Comparison of ENCODE assay signal across 1 cellular context in the genomic region with DNA sequence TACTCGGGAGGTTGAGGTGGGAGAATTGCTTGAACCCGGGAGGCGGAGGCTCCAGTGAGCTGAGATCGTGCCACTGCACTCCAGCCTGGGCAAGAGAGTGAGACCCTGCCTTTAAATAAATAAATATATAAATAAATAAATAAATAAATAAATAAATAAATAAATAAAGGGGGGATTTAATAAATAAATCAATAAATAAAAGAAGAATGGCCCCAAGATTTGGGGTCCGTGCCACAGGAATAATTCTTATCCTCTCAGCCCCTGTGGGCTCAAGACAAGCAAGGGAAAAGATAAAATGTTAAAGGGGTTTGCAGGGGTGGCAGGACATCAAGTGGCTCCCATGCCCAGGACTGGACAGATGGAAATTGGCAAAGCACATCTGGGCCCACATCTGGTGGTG.
TF ChIP-seq lines count a peak whose summit lies in the region.

No MANE protein-coding gene starts in this region.

TF ChIP-seq in HEK293, 187 proteins besides CTCF, POLR2A, EP300 and RAD21 (continued from another document and continues in another):
- TF ChIP-seq ZNF121 (tag by site-specific recombination; IDR thresholded peaks at IDR 0.05), result no peak
- TF ChIP-seq, protein P1, sequence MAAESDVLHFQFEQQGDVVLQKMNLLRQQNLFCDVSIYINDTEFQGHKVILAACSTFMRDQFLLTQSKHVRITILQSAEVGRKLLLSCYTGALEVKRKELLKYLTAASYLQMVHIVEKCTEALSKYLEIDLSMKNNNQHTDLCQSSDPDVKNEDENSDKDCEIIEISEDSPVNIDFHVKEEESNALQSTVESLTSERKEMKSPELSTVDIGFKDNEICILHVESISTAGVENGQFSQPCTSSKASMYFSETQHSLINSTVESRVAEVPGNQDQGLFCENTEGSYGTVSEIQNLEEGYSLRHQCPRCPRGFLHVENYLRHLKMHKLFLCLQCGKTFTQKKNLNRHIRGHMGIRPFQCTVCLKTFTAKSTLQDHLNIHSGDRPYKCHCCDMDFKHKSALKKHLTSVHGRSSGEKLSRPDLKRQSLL (tag by site-specific recombination; IDR thresholded peaks at IDR 0.05), result no peak
- no peak for TF ChIP-seq KLF17 (tag by site-specific recombination; IDR thresholded peaks at IDR 0.05)
- no peak for TF ChIP-seq KLF10 (tag by site-specific recombination; IDR thresholded peaks at IDR 0.05)
- no peak for TF ChIP-seq SALL2 (tag by site-specific recombination; IDR thresholded peaks at IDR 0.05; ENCODE audit: borderline replicate concordance)
- no peak for TF ChIP-seq ZBTB1 (tag by site-specific recombination; IDR thresholded peaks at IDR 0.05)
- TF ChIP-seq ZNF433 (tag by site-specific recombination; IDR thresholded peaks at IDR 0.05; ENCODE audit: low read depth), result peak; percentile 62
- TF ChIP-seq BCL11A (tag by site-specific recombination; IDR thresholded peaks at IDR 0.05; ENCODE audit: low read depth), result no peak
- TF ChIP-seq, protein P2, sequence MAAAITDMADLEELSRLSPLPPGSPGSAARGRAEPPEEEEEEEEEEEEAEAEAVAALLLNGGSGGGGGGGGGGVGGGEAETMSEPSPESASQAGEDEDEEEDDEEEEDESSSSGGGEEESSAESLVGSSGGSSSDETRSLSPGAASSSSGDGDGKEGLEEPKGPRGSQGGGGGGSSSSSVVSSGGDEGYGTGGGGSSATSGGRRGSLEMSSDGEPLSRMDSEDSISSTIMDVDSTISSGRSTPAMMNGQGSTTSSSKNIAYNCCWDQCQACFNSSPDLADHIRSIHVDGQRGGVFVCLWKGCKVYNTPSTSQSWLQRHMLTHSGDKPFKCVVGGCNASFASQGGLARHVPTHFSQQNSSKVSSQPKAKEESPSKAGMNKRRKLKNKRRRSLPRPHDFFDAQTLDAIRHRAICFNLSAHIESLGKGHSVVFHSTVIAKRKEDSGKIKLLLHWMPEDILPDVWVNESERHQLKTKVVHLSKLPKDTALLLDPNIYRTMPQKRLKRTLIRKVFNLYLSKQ (tag by site-specific recombination; IDR thresholded peaks at IDR 0.05; ENCODE audit: borderline replicate concordance), result 0 out of 2 replicates have a peak, but pooled peaks have one; percentile 22
- no peak for TF ChIP-seq ZNF548 (tag by site-specific recombination; IDR thresholded peaks at IDR 0.05)
- TF ChIP-seq ZNF132 (tag by site-specific recombination; IDR thresholded peaks at IDR 0.05; ENCODE audit: borderline replicate concordance), result no peak
- TF ChIP-seq ZNF16 (tag by site-specific recombination; IDR thresholded peaks at IDR 0.05; ENCODE audit: low read depth), result no peak
- TF ChIP-seq ZNF274 (IDR thresholded peaks at IDR 0.05; ENCODE audit: low read length), result no peak
- no peak for TF ChIP-seq ZNF274 (tag by site-specific recombination; IDR thresholded peaks at IDR 0.05; ENCODE audit: borderline replicate concordance)
- TF ChIP-seq ZNF747 (tag by site-specific recombination; IDR thresholded peaks at IDR 0.05), result no peak
- TF ChIP-seq ZNF558 (tag by site-specific recombination; IDR thresholded peaks at IDR 0.05), result peak; percentile 64; the same call in 1 of the 2 replicates
- no peak for TF ChIP-seq ZNF704 (tag by site-specific recombination; IDR thresholded peaks at IDR 0.05)
- 0 out of 2 replicates have a peak, but pooled peaks have one; percentile 63 for TF ChIP-seq ZNF266 (tag by site-specific recombination; IDR thresholded peaks at IDR 0.05; ENCODE audit: low read depth)
- TF ChIP-seq, protein P3, sequence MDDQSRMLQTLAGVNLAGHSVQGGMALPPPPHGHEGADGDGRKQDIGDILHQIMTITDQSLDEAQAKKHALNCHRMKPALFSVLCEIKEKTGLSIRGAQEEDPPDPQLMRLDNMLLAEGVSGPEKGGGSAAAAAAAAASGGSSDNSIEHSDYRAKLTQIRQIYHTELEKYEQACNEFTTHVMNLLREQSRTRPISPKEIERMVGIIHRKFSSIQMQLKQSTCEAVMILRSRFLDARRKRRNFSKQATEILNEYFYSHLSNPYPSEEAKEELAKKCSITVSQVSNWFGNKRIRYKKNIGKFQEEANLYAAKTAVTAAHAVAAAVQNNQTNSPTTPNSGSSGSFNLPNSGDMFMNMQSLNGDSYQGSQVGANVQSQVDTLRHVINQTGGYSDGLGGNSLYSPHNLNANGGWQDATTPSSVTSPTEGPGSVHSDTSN (CRISPR knock-in tag; IDR thresholded peaks at IDR 0.05), result no peak
- TF ChIP-seq ZNF610 (tag by site-specific recombination; IDR thresholded peaks at IDR 0.05; ENCODE audit: borderline replicate concordance), result no peak
- no peak for TF ChIP-seq MYNN (tag by site-specific recombination; IDR thresholded peaks at IDR 0.05; ENCODE audit: borderline replicate concordance)
- TF ChIP-seq ZNF544 (tag by site-specific recombination; IDR thresholded peaks at IDR 0.05), result no peak
- TF ChIP-seq SCRT1 (tag by site-specific recombination; IDR thresholded peaks at IDR 0.05; ENCODE audit: borderline replicate concordance), result no peak
- no peak for TF ChIP-seq ZNF10 (tag by site-specific recombination; IDR thresholded peaks at IDR 0.05)
- no peak for TF ChIP-seq ZNF335 (tag by site-specific recombination; conservative IDR thresholded peaks at IDR 0.05)
- TF ChIP-seq, protein P4, sequence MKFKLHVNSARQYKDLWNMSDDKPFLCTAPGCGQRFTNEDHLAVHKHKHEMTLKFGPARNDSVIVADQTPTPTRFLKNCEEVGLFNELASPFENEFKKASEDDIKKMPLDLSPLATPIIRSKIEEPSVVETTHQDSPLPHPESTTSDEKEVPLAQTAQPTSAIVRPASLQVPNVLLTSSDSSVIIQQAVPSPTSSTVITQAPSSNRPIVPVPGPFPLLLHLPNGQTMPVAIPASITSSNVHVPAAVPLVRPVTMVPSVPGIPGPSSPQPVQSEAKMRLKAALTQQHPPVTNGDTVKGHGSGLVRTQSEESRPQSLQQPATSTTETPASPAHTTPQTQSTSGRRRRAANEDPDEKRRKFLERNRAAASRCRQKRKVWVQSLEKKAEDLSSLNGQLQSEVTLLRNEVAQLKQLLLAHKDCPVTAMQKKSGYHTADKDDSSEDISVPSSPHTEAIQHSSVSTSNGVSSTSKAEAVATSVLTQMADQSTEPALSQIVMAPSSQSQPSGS (tag by site-specific recombination; IDR thresholded peaks at IDR 0.05; ENCODE audit: low read depth), result no peak
- TF ChIP-seq ZNF214 (tag by site-specific recombination; IDR thresholded peaks at IDR 0.05; ENCODE audit: borderline replicate concordance), result no peak
- TF ChIP-seq ZNF37A (tag by site-specific recombination; IDR thresholded peaks at IDR 0.05), result no peak
- TF ChIP-seq ZBTB48 (tag by site-specific recombination; IDR thresholded peaks at IDR 0.05), result no peak
- no peak for TF ChIP-seq ZNF416 (tag by site-specific recombination; IDR thresholded peaks at IDR 0.05)
- no peak for TF ChIP-seq SETDB1 (IDR thresholded peaks at IDR 0.05; ENCODE audit: insufficient read length, low read length)
- no peak for TF ChIP-seq ZNF776 (tag by site-specific recombination; IDR thresholded peaks at IDR 0.05; ENCODE audit: borderline replicate concordance)
- no peak for TF ChIP-seq ZNF114 (tag by site-specific recombination; IDR thresholded peaks at IDR 0.05)
- peak; percentile 54; the same call in 1 of the 2 replicates for TF ChIP-seq ZBTB21 (tag by site-specific recombination; IDR thresholded peaks at IDR 0.05)
- TF ChIP-seq ZNF280D (tag by site-specific recombination; IDR thresholded peaks at IDR 0.05), result no peak
- TF ChIP-seq ZNF530 (tag by site-specific recombination; IDR thresholded peaks at IDR 0.05; ENCODE audit: low read depth), result 0 out of 2 replicates have a peak, but pooled peaks have one; percentile 18
- no peak for TF ChIP-seq ZNF175 (tag by site-specific recombination; IDR thresholded peaks at IDR 0.05)
- TF ChIP-seq YY2 (tag by site-specific recombination; IDR thresholded peaks at IDR 0.05), result no peak
- TF ChIP-seq, protein P5, sequence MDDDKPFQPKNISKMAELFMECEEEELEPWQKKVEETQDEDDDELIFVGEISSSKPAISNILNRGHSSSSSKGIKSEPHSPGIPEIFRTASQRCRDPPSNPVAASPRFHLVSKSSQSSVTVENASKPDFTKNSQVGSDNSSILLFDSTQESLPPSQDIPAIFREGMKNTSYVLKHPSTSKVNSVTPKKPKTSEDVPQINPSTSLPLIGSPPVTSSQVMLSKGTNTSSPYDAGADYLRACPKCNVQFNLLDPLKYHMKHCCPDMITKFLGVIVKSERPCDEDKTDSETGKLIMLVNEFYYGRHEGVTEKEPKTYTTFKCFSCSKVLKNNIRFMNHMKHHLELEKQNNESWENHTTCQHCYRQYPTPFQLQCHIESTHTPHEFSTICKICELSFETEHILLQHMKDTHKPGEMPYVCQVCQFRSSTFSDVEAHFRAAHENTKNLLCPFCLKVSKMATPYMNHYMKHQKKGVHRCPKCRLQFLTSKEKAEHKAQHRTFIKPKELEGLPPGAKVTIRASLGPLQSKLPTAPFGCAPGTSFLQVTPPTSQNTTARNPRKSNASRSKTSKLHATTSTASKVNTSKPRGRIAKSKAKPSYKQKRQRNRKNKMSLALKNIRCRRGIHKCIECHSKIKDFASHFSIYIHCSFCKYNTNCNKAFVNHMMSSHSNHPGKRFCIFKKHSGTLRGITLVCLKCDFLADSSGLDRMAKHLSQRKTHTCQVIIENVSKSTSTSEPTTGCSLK (tag by site-specific recombination; IDR thresholded peaks at IDR 0.05), result no peak
- TF ChIP-seq ZBTB11 (tag by site-specific recombination; conservative IDR thresholded peaks at IDR 0.05; ENCODE audit: low read depth), result peak; percentile 66
- no peak for TF ChIP-seq ZFP37 (tag by site-specific recombination; IDR thresholded peaks at IDR 0.05)
- TF ChIP-seq, protein P6, sequence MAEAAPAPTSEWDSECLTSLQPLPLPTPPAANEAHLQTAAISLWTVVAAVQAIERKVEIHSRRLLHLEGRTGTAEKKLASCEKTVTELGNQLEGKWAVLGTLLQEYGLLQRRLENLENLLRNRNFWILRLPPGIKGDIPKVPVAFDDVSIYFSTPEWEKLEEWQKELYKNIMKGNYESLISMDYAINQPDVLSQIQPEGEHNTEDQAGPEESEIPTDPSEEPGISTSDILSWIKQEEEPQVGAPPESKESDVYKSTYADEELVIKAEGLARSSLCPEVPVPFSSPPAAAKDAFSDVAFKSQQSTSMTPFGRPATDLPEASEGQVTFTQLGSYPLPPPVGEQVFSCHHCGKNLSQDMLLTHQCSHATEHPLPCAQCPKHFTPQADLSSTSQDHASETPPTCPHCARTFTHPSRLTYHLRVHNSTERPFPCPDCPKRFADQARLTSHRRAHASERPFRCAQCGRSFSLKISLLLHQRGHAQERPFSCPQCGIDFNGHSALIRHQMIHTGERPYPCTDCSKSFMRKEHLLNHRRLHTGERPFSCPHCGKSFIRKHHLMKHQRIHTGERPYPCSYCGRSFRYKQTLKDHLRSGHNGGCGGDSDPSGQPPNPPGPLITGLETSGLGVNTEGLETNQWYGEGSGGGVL (tag by site-specific recombination; IDR thresholded peaks at IDR 0.05), result no peak
- TF ChIP-seq ZFHX2 (tag by site-specific recombination; conservative IDR thresholded peaks at IDR 0.05), result no peak
